ENCODE assay signal across 8 cellular contexts in the genomic region with DNA sequence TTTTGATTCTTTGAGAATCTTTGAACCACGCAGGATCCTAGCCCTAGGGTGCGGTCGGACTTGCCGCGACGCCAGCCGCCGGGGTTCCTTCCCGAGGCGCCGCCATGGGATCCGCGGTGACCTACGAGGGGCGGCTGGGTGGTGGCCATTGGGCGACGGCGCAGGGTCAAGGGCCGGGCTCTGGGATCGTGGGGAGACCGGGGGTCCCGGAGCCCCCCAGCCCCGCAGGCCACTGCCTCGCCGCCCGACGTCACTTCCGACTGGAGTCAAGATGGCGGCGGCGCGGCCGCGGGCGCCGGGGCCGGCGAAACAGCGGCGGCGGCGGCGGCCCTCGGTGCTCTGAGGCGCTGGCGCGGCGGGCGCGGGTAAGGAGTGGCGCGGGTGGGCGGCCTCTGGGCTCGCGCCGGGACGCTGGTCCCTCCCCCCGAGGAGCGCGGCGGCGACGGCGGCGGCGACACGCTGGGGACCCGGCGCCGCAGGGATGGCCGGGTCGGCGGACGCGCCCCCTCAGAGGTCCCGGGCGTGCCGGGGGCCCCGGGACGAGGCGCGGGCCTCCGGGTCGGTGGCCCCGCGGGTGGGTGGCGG. TPM values are rescaled to one million over a fixed set of nuclear protein-coding genes. Genes with fewer than 3 reads are reported as not detected.
DNase-seq lines count a peak whose midpoint lies in the region; ATAC-seq and TF ChIP-seq lines count a peak whose summit lies in the region.

A gene with protein sequence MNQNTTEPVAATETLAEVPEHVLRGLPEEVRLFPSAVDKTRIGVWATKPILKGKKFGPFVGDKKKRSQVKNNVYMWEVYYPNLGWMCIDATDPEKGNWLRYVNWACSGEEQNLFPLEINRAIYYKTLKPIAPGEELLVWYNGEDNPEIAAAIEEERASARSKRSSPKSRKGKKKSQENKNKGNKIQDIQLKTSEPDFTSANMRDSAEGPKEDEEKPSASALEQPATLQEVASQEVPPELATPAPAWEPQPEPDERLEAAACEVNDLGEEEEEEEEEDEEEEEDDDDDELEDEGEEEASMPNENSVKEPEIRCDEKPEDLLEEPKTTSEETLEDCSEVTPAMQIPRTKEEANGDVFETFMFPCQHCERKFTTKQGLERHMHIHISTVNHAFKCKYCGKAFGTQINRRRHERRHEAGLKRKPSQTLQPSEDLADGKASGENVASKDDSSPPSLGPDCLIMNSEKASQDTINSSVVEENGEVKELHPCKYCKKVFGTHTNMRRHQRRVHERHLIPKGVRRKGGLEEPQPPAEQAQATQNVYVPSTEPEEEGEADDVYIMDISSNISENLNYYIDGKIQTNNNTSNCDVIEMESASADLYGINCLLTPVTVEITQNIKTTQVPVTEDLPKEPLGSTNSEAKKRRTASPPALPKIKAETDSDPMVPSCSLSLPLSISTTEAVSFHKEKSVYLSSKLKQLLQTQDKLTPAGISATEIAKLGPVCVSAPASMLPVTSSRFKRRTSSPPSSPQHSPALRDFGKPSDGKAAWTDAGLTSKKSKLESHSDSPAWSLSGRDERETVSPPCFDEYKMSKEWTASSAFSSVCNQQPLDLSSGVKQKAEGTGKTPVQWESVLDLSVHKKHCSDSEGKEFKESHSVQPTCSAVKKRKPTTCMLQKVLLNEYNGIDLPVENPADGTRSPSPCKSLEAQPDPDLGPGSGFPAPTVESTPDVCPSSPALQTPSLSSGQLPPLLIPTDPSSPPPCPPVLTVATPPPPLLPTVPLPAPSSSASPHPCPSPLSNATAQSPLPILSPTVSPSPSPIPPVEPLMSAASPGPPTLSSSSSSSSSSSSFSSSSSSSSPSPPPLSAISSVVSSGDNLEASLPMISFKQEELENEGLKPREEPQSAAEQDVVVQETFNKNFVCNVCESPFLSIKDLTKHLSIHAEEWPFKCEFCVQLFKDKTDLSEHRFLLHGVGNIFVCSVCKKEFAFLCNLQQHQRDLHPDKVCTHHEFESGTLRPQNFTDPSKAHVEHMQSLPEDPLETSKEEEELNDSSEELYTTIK (N-terminal part only) (plus strand): TSS at position 253 of the 585 bp plus-strand sequence. CDS start 15,418 bp downstream, outside the sequence.

- peaks cover 5% of the 10 kb centered on the region; the same call in 1 of the 2 replicates for H3K27me3 ChIP-seq in Karpas-422 (ENCODE audit: low read length)
- H3K27me3 ChIP-seq in layer of hippocampus (ENCODE audit: control insufficient read depth, insufficient read depth, low read length) = no peaks in the 10 kb centered on the region

- H3K4me1 ChIP-seq in Karpas-422 (ENCODE audit: low read length) = peaks cover 36% of the 10 kb centered on the region

- no peaks in the 10 kb centered on the region for H3K9me2 ChIP-seq in Karpas-422 (replicated peaks; ENCODE audit: insufficient read depth, low read length)

- no peaks in the 10 kb centered on the region for H3K79me2 ChIP-seq in Karpas-422 (ENCODE audit: low read length)

- peaks cover 25% of the 10 kb centered on the region; the same call in 1 of the 2 replicates for H4K20me1 ChIP-seq in Karpas-422 (ENCODE audit: insufficient read depth, low read depth, low read length)

- no peak for TF ChIP-seq CTCF in GM20000 (IDR thresholded peaks at IDR 0.05; ENCODE audit: extremely low read depth, missing control alignments)

- peaks cover 3% of the 10 kb centered on the region; the same call in 1 of the 2 replicates for H3K9me3 ChIP-seq in Karpas-422 (ENCODE audit: low read length)

- peak within 1 kb of the TSS; percentile 12; the same call in 1 of the 2 replicates for H3K27ac ChIP-seq in Karpas-422 (ENCODE audit: low read length)
- peak within 1 kb of the TSS; percentile 92 for H3K27ac ChIP-seq in layer of hippocampus (ENCODE audit: low read depth, low read length)

- no peaks in the 10 kb centered on the region for H3K36me3 ChIP-seq in Karpas-422 (ENCODE audit: insufficient read depth, low read length)

- peak within 1 kb of the TSS; percentile 72 for H3K9ac ChIP-seq in Karpas-422 (ENCODE audit: low read length)

- H3K4me2 ChIP-seq in Karpas-422 (ENCODE audit: low read depth, low read length, poor library complexity, severe bottlenecking) = peak within 1 kb of the TSS; percentile 90

- H3K4me3 ChIP-seq in Karpas-422 (ENCODE audit: low read length) = peak within 1 kb of the TSS; percentile 77

- peak; percentile 30 to 38 for ATAC-seq in activated CD4-positive, CD25-positive, alpha-beta regulatory T cell treated with anti-CD3 and anti-CD28 coated beads, Interleukin-2, amount 50 U/mL, for 24 hours

- H2AFZ ChIP-seq in Karpas-422 (ENCODE audit: low read length) = peak within 1 kb of the TSS; percentile 99

- peak; percentile 31 for DNase-seq in COR-L47 (lab: John Stamatoyannopoulos, UW)
- DNase-seq in GM20000 (ENCODE audit: low spot score) = peak; percentile 84
- peak; percentile 71 for DNase-seq in Karpas-422
- peak; percentile 73 for DNase-seq in cerebellum (ENCODE audit: low spot score)
- peak; percentile 67 to 69 for DNase-seq in stimulated activated CD4-positive, alpha-beta T cell treated with anti-CD3 and anti-CD28 coated beads, Interleukin-2, amount 100 ng/mL, for 24 hours
- no peak for DNase-seq in NCI-H2107 (lab: John Stamatoyannopoulos, UW)

RNA-seq across cellular contexts. Expression of the gene that starts here (rescaled TPM):
- 28.3 and 36.0 TPM in 2 replicates for total RNA-seq in Karpas-422 (2014; rRNA removed; shearing (Covaris generic); ENCODE audit: low replicate concordance)
- total RNA-seq in cerebellum = 40.6 TPM
